8 cellular contexts compared by ENCODE assay signal in genomic region chr1:51344602-51345299, GRCh38. TPM values are rescaled to one million over a fixed set of nuclear protein-coding genes. Genes with fewer than 3 reads are reported as not detected.
DNase-seq lines count a peak whose midpoint lies in the region; ATAC-seq and TF ChIP-seq lines count a peak whose summit lies in the region.
"Had no signal": no experiment of that assay in that cellular context is flagged by ENCODE, and none has a peak within 500 bp of the region (broad histone marks: within the 10 kb centered on the region; RNA-seq: fewer than 3 reads in every experiment).

No MANE protein-coding gene starts in this region.

- H3K9ac ChIP-seq in smooth muscle cell (ENCODE audit: low read depth), result no peak overlapping the region

- no peak overlapping the region for H3K27ac Mint-ChIP-seq in activated CD8-positive, alpha-beta T cell treated with anti-CD3 and anti-CD28 coated beads, Interleukin-2, amount 10 ng/mL, durations not matched to agents 7 days and 5 days

- H3K27me3 ChIP-seq in iPS DF 6.9 (ENCODE audit: control insufficient read depth, insufficient read depth, low read length) (peaks cover 3% of the 10 kb centered on the region; the same call in 1 of the 2 replicates), smooth muscle cell (ENCODE audit: low read depth) (peaks cover 42% of the 10 kb centered on the region)

- no peak overlapping the region for H3K27ac ChIP-seq in iPS DF 6.9 (ENCODE audit: low read length)
- H3K27ac ChIP-seq in smooth muscle cell (ENCODE audit: low read depth), result no peak overlapping the region

- DNase-seq in HT-29 (ENCODE audit: low spot score), result peak; percentile 52
- no peak for DNase-seq in activated CD8-positive, alpha-beta T cell treated with anti-CD3 and anti-CD28 coated beads, Interleukin-2, amount 10 ng/mL, durations not matched to agents 7 days and 5 days
- no peak for DNase-seq in iPS DF 6.9 (ENCODE audit: low read depth, low spot score)
- DNase-seq in smooth muscle cell (lab: John Stamatoyannopoulos, UW; ENCODE audit: unreplicated experiment), result no peak
- no peak for DNase-seq in activated effector memory CD4-positive, alpha-beta T cell treated with anti-CD3 and anti-CD28 coated beads, Interleukin-2, amount 50 U/mL, for 16 hours
- DNase-seq in ureter (ENCODE audit: low spot score), result no peak
- DNase-seq: stimulated activated CD8-positive, alpha-beta memory T cell treated with anti-CD3 and anti-CD28 coated beads, Interleukin-4, amount 100 ng/mL, for 48 hours had no signal

- CTCF ChIA-PET in activated CD8-positive, alpha-beta T cell treated with anti-CD3 and anti-CD28 coated beads, Interleukin-2, amount 10 ng/mL, durations not matched to agents 7 days and 5 days (lab: Charles Lee), result no interaction called here

- no peak for TF ChIP-seq CTCF in smooth muscle cell (IDR thresholded peaks at IDR 0.05; ENCODE audit: borderline replicate concordance, insufficient read depth, poor library complexity, severe bottlenecking)

- peak; percentile 40 for ATAC-seq in activated CD8-positive, alpha-beta T cell treated with anti-CD3 and anti-CD28 coated beads, Interleukin-2, amount 10 ng/mL, durations not matched to agents 7 days and 5 days
- ATAC-seq in GM21390 (IDR thresholded peaks at IDR 0.05; ENCODE audit: unreplicated experiment), result no peak

- no peak overlapping the region for H3K4me3 Mint-ChIP-seq in activated CD8-positive, alpha-beta T cell treated with anti-CD3 and anti-CD28 coated beads, Interleukin-2, amount 10 ng/mL, durations not matched to agents 7 days and 5 days

- peak overlapping the region; percentile 78 for H3K4me2 ChIP-seq in smooth muscle cell

- H2AFZ ChIP-seq in smooth muscle cell (ENCODE audit: low read depth), result no peak overlapping the region

- no peaks in the 10 kb centered on the region for H3K36me3 Mint-ChIP-seq in activated CD8-positive, alpha-beta T cell treated with anti-CD3 and anti-CD28 coated beads, Interleukin-2, amount 10 ng/mL, durations not matched to agents 7 days and 5 days (ENCODE audit: low read depth)

- H3K4me3 ChIP-seq in iPS DF 6.9 (ENCODE audit: low read length) (peak overlapping the region; percentile 58; the same call in 1 of the 2 replicates), smooth muscle cell (peak overlapping the region; percentile 42)

- peaks cover 40% of the 10 kb centered on the region for H3K27me3 Mint-ChIP-seq in activated CD8-positive, alpha-beta T cell treated with anti-CD3 and anti-CD28 coated beads, Interleukin-2, amount 10 ng/mL, durations not matched to agents 7 days and 5 days (ENCODE audit: low read depth)

- H3K4me1 ChIP-seq in iPS DF 6.9 (ENCODE audit: control insufficient read depth, insufficient read depth, low read length), result peaks cover 7% of the 10 kb centered on the region
- no peaks in the 10 kb centered on the region for H3K4me1 ChIP-seq in smooth muscle cell (ENCODE audit: low read depth)

- WGBS in iPS DF 6.9 (ENCODE audit: insufficient coverage, insufficient read length), result no CpG with 5 or more reads among the region's 60 CpGs
- 7% methylated on average over 38 of the region's 60 CpGs for WGBS in smooth muscle cell (ENCODE audit: low lambda C conversion rate)

- no peaks in the 10 kb centered on the region for H3F3A ChIP-seq in smooth muscle cell (ENCODE audit: low read depth)

- H3K9me3 Mint-ChIP-seq in activated CD8-positive, alpha-beta T cell treated with anti-CD3 and anti-CD28 coated beads, Interleukin-2, amount 10 ng/mL, durations not matched to agents 7 days and 5 days (ENCODE audit: insufficient read depth), result no peaks in the 10 kb centered on the region

- no peaks in the 10 kb centered on the region for H3K79me2 ChIP-seq in smooth muscle cell (ENCODE audit: low read depth)

- H3K36me3 ChIP-seq in iPS DF 6.9 (ENCODE audit: control insufficient read depth, insufficient read depth, low read length) (no peaks in the 10 kb centered on the region), smooth muscle cell (ENCODE audit: low read depth) (no peaks in the 10 kb centered on the region)

- H4K20me1 ChIP-seq in smooth muscle cell (ENCODE audit: low read depth), result no peaks in the 10 kb centered on the region

- no peaks in the 10 kb centered on the region for H3K9me3 ChIP-seq in iPS DF 6.9 (ENCODE audit: control insufficient read depth, insufficient read depth, low read length)
- no peaks in the 10 kb centered on the region for H3K9me3 ChIP-seq in smooth muscle cell (replicated peaks; ENCODE audit: low read depth)

- no peaks in the 10 kb centered on the region for H3K4me1 Mint-ChIP-seq in activated CD8-positive, alpha-beta T cell treated with anti-CD3 and anti-CD28 coated beads, Interleukin-2, amount 10 ng/mL, durations not matched to agents 7 days and 5 days (ENCODE audit: low read depth)

- POLR2A ChIA-PET in activated CD8-positive, alpha-beta T cell treated with anti-CD3 and anti-CD28 coated beads, Interleukin-2, amount 10 ng/mL, durations not matched to agents 7 days and 5 days (lab: Charles Lee), result no interaction called here

RNA-seq across cellular contexts. Expression of gene TTC39A, which starts 14.4 kb away (rescaled TPM):
- 26.3 and 36.3 TPM in 2 replicates for total RNA-seq in HT-29 (2014; rRNA removed; shearing (Covaris generic))
- total RNA-seq in activated CD8-positive, alpha-beta T cell treated with anti-CD3 and anti-CD28 coated beads, Interleukin-2, amount 10 ng/mL, durations not matched to agents 7 days and 5 days, result not detected
- 2.2 and 3.5 TPM in 2 replicates for total RNA-seq in smooth muscle cell
- 0.27 and 7.4 TPM in 2 replicates for polyA plus RNA-seq in smooth muscle cell
- total RNA-seq in ureter, result 36.3 TPM
